11 cellular contexts compared by ENCODE assay signal in the genomic region with DNA sequence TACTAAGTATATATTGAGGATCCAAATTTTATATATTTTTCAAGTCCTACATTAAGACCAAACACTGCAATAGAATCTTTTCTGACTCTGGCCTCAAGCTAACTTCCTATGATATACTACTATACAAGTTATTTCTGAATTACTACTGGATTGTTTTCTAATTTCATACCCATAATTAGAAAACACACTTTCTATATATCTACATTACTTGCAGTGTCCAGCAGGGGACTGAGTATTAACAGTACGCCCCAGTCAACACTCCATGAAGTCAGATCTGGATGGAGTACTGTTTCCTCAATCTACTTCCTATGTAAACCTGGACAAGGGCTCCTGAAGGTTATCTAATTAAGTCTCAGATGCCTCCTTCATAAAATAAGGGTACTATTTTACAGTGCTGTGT.
DNase-seq lines count a peak whose midpoint lies in the region; ATAC-seq, FAIRE-seq and TF ChIP-seq lines count a peak whose summit lies in the region.
"Had no signal": no experiment of that assay in that cellular context is flagged by ENCODE, and none has a peak within 500 bp of the region (broad histone marks: within the 10 kb centered on the region; RNA-seq: fewer than 3 reads in every experiment).

No MANE protein-coding gene starts in this region.

- no peaks in the 10 kb centered on the region for H4K20me1 ChIP-seq in DND-41 (ENCODE audit: insufficient read depth, low read length)

- H3K4me1 ChIP-seq in DND-41 (ENCODE audit: insufficient read depth, low read length) (no peaks in the 10 kb centered on the region), mesendoderm (ENCODE audit: control insufficient read depth, low read depth, low read length) (no peaks in the 10 kb centered on the region)
- H3K4me1 ChIP-seq: SJSA1 had no signal

- no peaks in the 10 kb centered on the region for H3K36me3 ChIP-seq in DND-41 (ENCODE audit: insufficient read depth, low read length)
- no peaks in the 10 kb centered on the region for H3K36me3 ChIP-seq in mesendoderm (ENCODE audit: control insufficient read depth, insufficient read depth, low read length)
- H3K36me3 ChIP-seq: SJSA1 had no signal

- FAIRE-seq in HTR-8/SVneo (lab: Jason Lieb, UNC), result no peak

- no peak overlapping the region for H2AK5ac ChIP-seq in mesendoderm (ENCODE audit: low read length)

- no peak overlapping the region for H3K18ac ChIP-seq in mesendoderm (ENCODE audit: low read length)

- ATAC-seq in DND-41 (ENCODE audit: insufficient read depth, low read depth), result peak; percentile 49; the same call in 2 of the 3 replicates
- ATAC-seq in activated CD8-positive, alpha-beta memory T cell treated with anti-CD3 and anti-CD28 coated beads, Interleukin-2, amount 10 ng/mL, durations not matched to agents 7 days and 5 days, result no peak
- ATAC-seq: right cardiac atrium had no signal

- no peak overlapping the region for H2BK120ac ChIP-seq in mesendoderm (ENCODE audit: low read depth, low read length)

- H4K8ac ChIP-seq in mesendoderm (ENCODE audit: low read depth, low read length), result no peak overlapping the region

- no peak overlapping the region for H2BK15ac ChIP-seq in mesendoderm (replicated peaks; ENCODE audit: low read depth)

- H3K4me3 ChIP-seq in DND-41 (ENCODE audit: low read depth in 1 of 2, low read length in 2 of 2) (no peak overlapping the region), mesendoderm (ENCODE audit: low read length) (no peak overlapping the region)
- H3K4me3 ChIP-seq: SJSA1 had no signal

- CTCF ChIA-PET in activated CD8-positive, alpha-beta memory T cell treated with anti-CD3 and anti-CD28 coated beads, Interleukin-2, amount 10 ng/mL, durations not matched to agents 7 days and 5 days (lab: Charles Lee), result no interaction called here

- H3K36me3 Mint-ChIP-seq in activated CD8-positive, alpha-beta memory T cell treated with anti-CD3 and anti-CD28 coated beads, Interleukin-2, amount 10 ng/mL, durations not matched to agents 7 days and 5 days, result no peaks in the 10 kb centered on the region
- H3K36me3 Mint-ChIP-seq: immature natural killer cell had no signal

- no peaks in the 10 kb centered on the region for H3K9me3 Mint-ChIP-seq in activated CD8-positive, alpha-beta memory T cell treated with anti-CD3 and anti-CD28 coated beads, Interleukin-2, amount 10 ng/mL, durations not matched to agents 7 days and 5 days (ENCODE audit: low read depth)
- H3K9me3 Mint-ChIP-seq: immature natural killer cell; stimulated activated naive CD8-positive, alpha-beta T cell treated with anti-CD3 and anti-CD28 coated beads, Interleukin-15, Interleukin-2, amounts not matched to agents 100 ng/mL and 50 ng/mL, for 24 hours had no signal

- H3K27me3 ChIP-seq in DND-41 (ENCODE audit: insufficient read depth, low read length, poor library complexity), result no peaks in the 10 kb centered on the region
- H3K27me3 ChIP-seq in mesendoderm (ENCODE audit: insufficient read depth, low read length, poor library complexity), result no peaks in the 10 kb centered on the region
- H3K27me3 ChIP-seq: SJSA1 had no signal

- no peak overlapping the region for H3K27ac ChIP-seq in DND-41 (ENCODE audit: low read length)
- H3K27ac ChIP-seq in mesendoderm (ENCODE audit: low read depth, low read length), result no peak overlapping the region
- H3K27ac ChIP-seq: SJSA1 had no signal

- no peaks in the 10 kb centered on the region for H3K79me2 ChIP-seq in DND-41 (ENCODE audit: insufficient read depth, low read length)
- no peaks in the 10 kb centered on the region for H3K79me2 ChIP-seq in mesendoderm (ENCODE audit: control insufficient read depth, insufficient read depth, low read length)

- DNase-seq in DND-41 (no peak), HTR-8/SVneo (ENCODE audit: insufficient read length, low spot score) (peak; percentile 1), amniotic epithelial cell (ENCODE audit: low read depth) (peak; percentile 21), mesendoderm (peak; percentile 14), GDM1 (lab: John Stamatoyannopoulos, UW) (no peak), COLO668 (lab: John Stamatoyannopoulos, UW; ENCODE audit: unreplicated experiment) (no peak)
- DNase-seq in activated CD8-positive, alpha-beta memory T cell treated with anti-CD3 and anti-CD28 coated beads, Interleukin-2, amount 10 ng/mL, durations not matched to agents 7 days and 5 days, result no peak
- DNase-seq: immature natural killer cell, right cardiac atrium had no signal

- H3K9ac ChIP-seq in DND-41 (ENCODE audit: low read depth, low read length) (no peak overlapping the region), mesendoderm (ENCODE audit: low read length) (no peak overlapping the region)

- WGBS in mesendoderm (ENCODE audit: extremely low coverage, insufficient coverage, low lambda C conversion rate), result no CpG with 5 or more reads among the region's 1 CpG

- peak; percentile 20 for TF ChIP-seq CTCF in DND-41 (IDR thresholded peaks at IDR 0.05; ENCODE audit: borderline replicate concordance, extremely low read depth, low read length, poor library complexity, severe bottlenecking)

- no peak overlapping the region for H3K23ac ChIP-seq in mesendoderm (ENCODE audit: low read length)

- H3K56ac ChIP-seq in mesendoderm (ENCODE audit: low read length), result no peak overlapping the region

- H4K5ac ChIP-seq in mesendoderm (ENCODE audit: low read length), result no peak overlapping the region

- H2AFZ ChIP-seq in DND-41 (ENCODE audit: low read depth, low read length), result no peak overlapping the region

- H3K27ac Mint-ChIP-seq in activated CD8-positive, alpha-beta memory T cell treated with anti-CD3 and anti-CD28 coated beads, Interleukin-2, amount 10 ng/mL, durations not matched to agents 7 days and 5 days, result no peak overlapping the region
- H3K27ac Mint-ChIP-seq: immature natural killer cell; stimulated activated naive CD8-positive, alpha-beta T cell treated with anti-CD3 and anti-CD28 coated beads, Interleukin-15, Interleukin-2, amounts not matched to agents 100 ng/mL and 50 ng/mL, for 24 hours had no signal

- H2BK5ac ChIP-seq in mesendoderm (ENCODE audit: low read length), result no peak overlapping the region

- no peaks in the 10 kb centered on the region for H3K9me3 ChIP-seq in DND-41 (ENCODE audit: insufficient read depth, low read length, severe bottlenecking)
- H3K9me3 ChIP-seq: SJSA1 had no signal

- no peaks in the 10 kb centered on the region for H3K79me1 ChIP-seq in mesendoderm (ENCODE audit: low read length)

- H3K4me2 ChIP-seq in DND-41 (ENCODE audit: insufficient read depth, low read length) (no peak overlapping the region), mesendoderm (ENCODE audit: low read length) (no peak overlapping the region)

- H3K4me1 Mint-ChIP-seq in activated CD8-positive, alpha-beta memory T cell treated with anti-CD3 and anti-CD28 coated beads, Interleukin-2, amount 10 ng/mL, durations not matched to agents 7 days and 5 days, result no peaks in the 10 kb centered on the region

- H3K4ac ChIP-seq in mesendoderm (ENCODE audit: low read depth, low read length), result no peak overlapping the region

- no peak overlapping the region for H3K4me3 Mint-ChIP-seq in activated CD8-positive, alpha-beta memory T cell treated with anti-CD3 and anti-CD28 coated beads, Interleukin-2, amount 10 ng/mL, durations not matched to agents 7 days and 5 days
- H3K4me3 Mint-ChIP-seq: immature natural killer cell; stimulated activated naive CD8-positive, alpha-beta T cell treated with anti-CD3 and anti-CD28 coated beads, Interleukin-15, Interleukin-2, amounts not matched to agents 100 ng/mL and 50 ng/mL, for 24 hours had no signal

- H3K27me3 Mint-ChIP-seq in activated CD8-positive, alpha-beta memory T cell treated with anti-CD3 and anti-CD28 coated beads, Interleukin-2, amount 10 ng/mL, durations not matched to agents 7 days and 5 days, result no peaks in the 10 kb centered on the region
- H3K27me3 Mint-ChIP-seq: stimulated activated naive CD8-positive, alpha-beta T cell treated with anti-CD3 and anti-CD28 coated beads, Interleukin-15, Interleukin-2, amounts not matched to agents 100 ng/mL and 50 ng/mL, for 24 hours had no signal

Comparison
In these comparisons a context has a peak if more than half of its experiments do, and no peak if none do; other contexts are left out.
1. DNase-seq: peak in HTR-8/SVneo (single experiment), amniotic epithelial cell (single experiment) and mesendoderm (single experiment); none in DND-41 (single experiment), GDM1 (single experiment), activated CD8-positive, alpha-beta memory T cell treated with anti-CD3 and anti-CD28 coated beads, Interleukin-2, amount 10 ng/mL, durations not matched to agents 7 days and 5 days (single experiment) and COLO668 (single experiment).